ENCODE assay signal across 12 cellular contexts in genomic region chr1:28824061-28824460, GRCh38. TPM values are rescaled to one million over a fixed set of nuclear protein-coding genes. Genes with fewer than 3 reads are reported as not detected.
"Had no signal": no experiment of that assay in that cellular context is flagged by ENCODE, and none has a peak within 500 bp of the region (broad histone marks: within the 10 kb centered on the region; RNA-seq: fewer than 3 reads in every experiment).

No MANE protein-coding gene starts in this region.

RNA-seq across cellular contexts. Expression of gene OPRD1, which starts 12.1 kb away (rescaled TPM):
- total RNA-seq: epithelial cell of proximal tubule; esophagus squamous epithelium; liver; lung microvascular endothelial cell; mesenteric fat pad; mononuclear cell; naive thymus-derived CD4-positive, alpha-beta T cell; omental fat pad; sciatic nerve; subcutaneous adipose tissue; tibial nerve; upper lobe of right lung had no signal
- polyA plus RNA-seq: naive thymus-derived CD4-positive, alpha-beta T cell had no signal
